8 cellular contexts compared by ENCODE assay signal in genomic region chr11:126212089-126212660, GRCh38. TPM values are rescaled to one million over a fixed set of nuclear protein-coding genes. Genes with fewer than 3 reads are reported as not detected.
A peak's percentile ranks its signal among the peaks of the same experiment; 100 is the strongest.
DNase-seq lines count a peak whose midpoint lies in the region; ATAC-seq and TF ChIP-seq lines count a peak whose summit lies in the region.

No MANE protein-coding gene starts in this region.

- no peaks in the 10 kb centered on the region for H4K20me1 ChIP-seq in mammary epithelial cell (ENCODE audit: insufficient read depth, low read length)

- no peaks in the 10 kb centered on the region for H3K9me3 ChIP-seq in HUES48 (ENCODE audit: control insufficient read depth, insufficient read depth, low read length)
- no peaks in the 10 kb centered on the region for H3K9me3 ChIP-seq in mammary epithelial cell (replicated peaks; ENCODE audit: insufficient read depth, low read length)
- no peaks in the 10 kb centered on the region for H3K9me3 ChIP-seq in mucosa of rectum (ENCODE audit: control insufficient read depth in 2 of 2, low read length in 2 of 2)

- intact Hi-C loops in mammary epithelial cell (cut with micrococcal nuclease), result loop anchor here (5.0 to 10.0 kb wide), 3 partner anchors 55 to 587 kb away; partner anchors contain the start of genes CHEK1, FOXRED1 and SRPRA

- dilution Hi-C loops in mammary epithelial cell (cut with HindIII; ENCODE audit: low sequenced_read_pairs), result no loop called here

- H3K4me2 ChIP-seq in mammary epithelial cell (ENCODE audit: insufficient read depth, low read depth, low read length), result peak overlapping the region; percentile 80

- peaks cover 73% of the 10 kb centered on the region for H3K79me2 ChIP-seq in mammary epithelial cell (ENCODE audit: insufficient read depth, low read length)

- H2AFZ ChIP-seq in mammary epithelial cell (ENCODE audit: low read depth, low read length), result peak overlapping the region; percentile 100

- TSS peak; percentile 58 for BruUV-seq in mammary epithelial cell (replicated peaks; lab: Mats Ljungman, UMichigan)

- H3K36me3 ChIP-seq in HUES48 (ENCODE audit: control insufficient read depth, insufficient read depth, low read length) (peaks cover 33% of the 10 kb centered on the region), mammary epithelial cell (ENCODE audit: insufficient read depth, low read length) (peaks cover 7% of the 10 kb centered on the region), mucosa of rectum (ENCODE audit: control insufficient read depth in 2 of 2, insufficient read depth in 2 of 2, low read length in 2 of 2) (peaks cover 2 to 14% of the 10 kb centered on the region in 2 donors)

- ATAC-seq in HG03045 (IDR thresholded peaks at IDR 0.05; ENCODE audit: unreplicated experiment), result no peak

- no peaks in the 10 kb centered on the region for H3K4me1 ChIP-seq in HUES48 (ENCODE audit: control insufficient read depth, insufficient read depth, low read length)
- peaks cover 10% of the 10 kb centered on the region for H3K4me1 ChIP-seq in mammary epithelial cell (ENCODE audit: insufficient read depth, low read length)
- H3K4me1 ChIP-seq in mucosa of rectum (ENCODE audit: control insufficient read depth in 2 of 2, insufficient read depth in 2 of 2, low read length in 2 of 2), result peaks cover 25 to 26% of the 10 kb centered on the region in 2 donors

- WGBS in mammary epithelial cell (ENCODE audit: low coverage, missing lambda C conversion rate), result 3% methylated on average over 14 of the region's 15 CpGs

- H3K27me3 ChIP-seq in HUES48 (ENCODE audit: control insufficient read depth, insufficient read depth, low read length), result no peaks in the 10 kb centered on the region
- H3K27me3 ChIP-seq in mammary epithelial cell (ENCODE audit: insufficient read depth, low read length), result no peaks in the 10 kb centered on the region
- H3K27me3 ChIP-seq in mucosa of rectum (ENCODE audit: control insufficient read depth in 2 of 2, insufficient read depth in 2 of 2, low read length in 2 of 2), result no peaks in the 10 kb centered on the region

- in situ Hi-C loops in mammary epithelial cell (cut with MboI; ENCODE audit: low sequenced_read_pairs in 2 of 2), result no loop called here

- DNase-seq in AG09309 (ENCODE audit: low read depth) (no peak), mammary epithelial cell (peak; percentile 4), middle frontal gyrus (ENCODE audit: extremely low spot score, low spot score) (no peak), NCI-H1436 (lab: John Stamatoyannopoulos, UW) (no peak), cortex of kidney (lab: John Stamatoyannopoulos, UW) (no peak)

- TF ChIP-seq CTCF in AG09309 (IDR thresholded peaks at IDR 0.05; ENCODE audit: control insufficient read depth, insufficient read depth, low read depth, low read length, missing control alignments) (no peak), mammary epithelial cell (conservative IDR thresholded peaks at IDR 0.05 in 1 of 2, IDR thresholded peaks at IDR 0.05 in 1 of 2; ENCODE audit: extremely low read depth in 1 of 2, insufficient read depth in 1 of 2, low read depth in 1 of 2, low read length in 2 of 2) (no peak)

- H3K4me3 ChIP-seq in AG09309 (ENCODE audit: control insufficient read depth, low read depth, low read length) (peak overlapping the region; percentile 69), HUES48 (ENCODE audit: low read depth, low read length) (peak overlapping the region; percentile 95), mammary epithelial cell (replicated peaks in 1 of 3; ENCODE audit: insufficient read depth in 1 of 3, low read depth in 2 of 3, low read length in 3 of 3) (peak overlapping the region; percentile 87 to 100 (median 99)), mucosa of rectum (ENCODE audit: low read length in 2 of 2) (peak overlapping the region; percentile 95 to 100)

- peak overlapping the region; percentile 98 for H3K27ac ChIP-seq in HUES48 (ENCODE audit: low read depth, low read length)
- peak overlapping the region; percentile 24 for H3K27ac ChIP-seq in mammary epithelial cell (ENCODE audit: insufficient read depth, low read depth, low read length)
- H3K27ac ChIP-seq in mucosa of rectum (ENCODE audit: low read depth in 2 of 2, low read length in 2 of 2), result peak overlapping the region; percentile 48 to 66

- H3K9ac ChIP-seq in HUES48 (ENCODE audit: low read depth, low read length) (peak overlapping the region; percentile 63), mammary epithelial cell (ENCODE audit: insufficient read depth, low read length) (peak overlapping the region; percentile 81), mucosa of rectum (ENCODE audit: low read depth in 1 of 2, low read length in 2 of 2) (peak overlapping the region; percentile 70 to 81)

- CTCF ChIA-PET in mammary epithelial cell (lab: Charles Lee; ENCODE audit: low non-redundant PET), result no interaction called here

RNA-seq across cellular contexts. Expression of gene FAM118B, which starts 0.6 kb away (rescaled TPM):
- total RNA-seq in mammary epithelial cell, result 10 to 100 TPM; 16.0 to 27.7 TPM
- polyA plus RNA-seq in mammary epithelial cell, result 15.4 TPM
- polyA minus RNA-seq in mammary epithelial cell, result 17.5 TPM

RNA-seq across cellular contexts. Expression of gene RPUSD4, which starts 0.7 kb away (rescaled TPM):
- 10 to 100 TPM; 20.5 to 26.6 TPM for total RNA-seq in mammary epithelial cell
- polyA plus RNA-seq in mammary epithelial cell, result 25.6 TPM
- polyA minus RNA-seq in mammary epithelial cell, result 11.4 TPM

RNA-seq across cellular contexts. Expression of gene SRPRA, which starts 56.5 kb away (rescaled TPM):
- total RNA-seq in mammary epithelial cell, result 100 to 1,000 TPM in 1 of 2 donors, 10 to 100 TPM in 1; 79.9 to 108 TPM
- 94.0 TPM for polyA plus RNA-seq in mammary epithelial cell
- polyA minus RNA-seq in mammary epithelial cell, result 214 TPM

RNA-seq across cellular contexts. Expression of gene FOXRED1, which starts 56.8 kb away (rescaled TPM):
- 10 to 100 TPM in 1 of 2 donors, 1 to 10 TPM in 1; 8.0 to 30.8 TPM for total RNA-seq in mammary epithelial cell
- 19.0 TPM for polyA plus RNA-seq in mammary epithelial cell
- polyA minus RNA-seq in mammary epithelial cell, result 13.6 TPM

Comparison
In these comparisons a context has a peak if more than half of its experiments do, and no peak if none do; other contexts are left out.
1. H3K27ac ChIP-seq: peak in every context shown above with its lines; median percentile 98 in HUES48; 57 in mucosa of rectum; 24 in mammary epithelial cell.